In genomic region chr11:65315866-65316233, GRCh38 we compare ENCODE assay signal across 8 cellular contexts. TPM values are rescaled to one million over a fixed set of nuclear protein-coding genes. Genes with fewer than 3 reads are reported as not detected.
DNase-seq lines count a peak whose midpoint lies in the region; ATAC-seq lines count a peak whose summit lies in the region.

No MANE protein-coding gene starts in this region.

- no peak overlapping the region for H3K27ac Mint-ChIP-seq in activated CD4-positive, alpha-beta T cell treated with anti-CD3 and anti-CD28 coated beads for 36 hours
- no peak overlapping the region for H3K27ac Mint-ChIP-seq in activated naive CD8-positive, alpha-beta T cell treated with anti-CD3 and anti-CD28 coated beads, Interleukin-2, amount 10 ng/mL, durations not matched to agents 7 days and 5 days

- no peak for ATAC-seq in activated CD4-positive, alpha-beta T cell treated with anti-CD3 and anti-CD28 coated beads for 36 hours
- ATAC-seq in activated naive CD8-positive, alpha-beta T cell treated with anti-CD3 and anti-CD28 coated beads, Interleukin-2, amount 10 ng/mL, durations not matched to agents 7 days and 5 days (ENCODE audit: low read depth), result no peak
- no peak for ATAC-seq in HG02885 (IDR thresholded peaks at IDR 0.05; ENCODE audit: poor library complexity, unreplicated experiment)

- peak overlapping the region; percentile 93 for H3K27ac ChIP-seq in layer of hippocampus (ENCODE audit: low read depth, low read length)
- peak overlapping the region; percentile 96 for H3K27ac ChIP-seq in substantia nigra (ENCODE audit: low read depth, low read length, poor library complexity, severe bottlenecking)

- CTCF ChIA-PET in activated CD4-positive, alpha-beta T cell treated with anti-CD3 and anti-CD28 coated beads for 36 hours (lab: Charles Lee), result interaction anchor here (0.6 to 4.3 kb wide), 33 partner anchors 10 to 463 kb away, joined by 3 to 87 read pairs (median 5); partner anchors contain the start of genes DPF2 and POLA2

- no peaks in the 10 kb centered on the region for H3K9me3 Mint-ChIP-seq in activated CD4-positive, alpha-beta T cell treated with anti-CD3 and anti-CD28 coated beads for 36 hours (ENCODE audit: low read depth)
- no peaks in the 10 kb centered on the region for H3K9me3 Mint-ChIP-seq in activated naive CD8-positive, alpha-beta T cell treated with anti-CD3 and anti-CD28 coated beads, Interleukin-2, amount 10 ng/mL, durations not matched to agents 7 days and 5 days

- H3K27me3 Mint-ChIP-seq in activated CD4-positive, alpha-beta T cell treated with anti-CD3 and anti-CD28 coated beads for 36 hours, result peaks cover 5% of the 10 kb centered on the region
- peaks cover 22% of the 10 kb centered on the region for H3K27me3 Mint-ChIP-seq in activated naive CD8-positive, alpha-beta T cell treated with anti-CD3 and anti-CD28 coated beads, Interleukin-2, amount 10 ng/mL, durations not matched to agents 7 days and 5 days

- no peaks in the 10 kb centered on the region for H3K36me3 Mint-ChIP-seq in activated CD4-positive, alpha-beta T cell treated with anti-CD3 and anti-CD28 coated beads for 36 hours (ENCODE audit: low read depth)
- no peaks in the 10 kb centered on the region for H3K36me3 Mint-ChIP-seq in activated naive CD8-positive, alpha-beta T cell treated with anti-CD3 and anti-CD28 coated beads, Interleukin-2, amount 10 ng/mL, durations not matched to agents 7 days and 5 days

- H3K27me3 ChIP-seq in layer of hippocampus (ENCODE audit: control insufficient read depth, insufficient read depth, low read length), result no peaks in the 10 kb centered on the region

- POLR2A ChIA-PET in activated CD4-positive, alpha-beta T cell treated with anti-CD3 and anti-CD28 coated beads for 36 hours (lab: Charles Lee), result interaction anchor here (1.2 to 1.4 kb wide), 3 partner anchors 14 to 54 kb away, joined by 5 to 6 read pairs (median 5); partner anchors contain the start of gene POLA2
- POLR2A ChIA-PET in activated naive CD8-positive, alpha-beta T cell treated with anti-CD3 and anti-CD28 coated beads, Interleukin-2, amount 10 ng/mL, durations not matched to agents 7 days and 5 days (lab: Charles Lee), result interaction anchor here (0.9 to 2.3 kb wide), 5 partner anchors 13 to 90 kb away, joined by 4 to 12 read pairs (median 8); partner anchors contain the start of gene POLA2

- peaks cover 11% of the 10 kb centered on the region for H3K4me1 Mint-ChIP-seq in activated CD4-positive, alpha-beta T cell treated with anti-CD3 and anti-CD28 coated beads for 36 hours
- H3K4me1 Mint-ChIP-seq in activated naive CD8-positive, alpha-beta T cell treated with anti-CD3 and anti-CD28 coated beads, Interleukin-2, amount 10 ng/mL, durations not matched to agents 7 days and 5 days, result peaks cover 6% of the 10 kb centered on the region

- intact Hi-C loops in activated CD4-positive, alpha-beta T cell treated with anti-CD3 and anti-CD28 coated beads for 36 hours (cut with DNase I, micrococcal nuclease), result loop anchor here (1.0 to 5.0 kb wide), 10 partner anchors 17 to 304 kb away; partner anchors contain the start of genes ARL2 (in 1 of the 2), DPF2 (in 1 of the 2), POLA2 (in 1 of the 2) and SYVN1 (in 1 of the 2)

- H3K4me3 Mint-ChIP-seq in activated CD4-positive, alpha-beta T cell treated with anti-CD3 and anti-CD28 coated beads for 36 hours, result peak overlapping the region; percentile 73
- peak overlapping the region; percentile 74 for H3K4me3 Mint-ChIP-seq in activated naive CD8-positive, alpha-beta T cell treated with anti-CD3 and anti-CD28 coated beads, Interleukin-2, amount 10 ng/mL, durations not matched to agents 7 days and 5 days

- DNase-seq in activated CD4-positive, alpha-beta T cell treated with anti-CD3 and anti-CD28 coated beads for 36 hours, result no peak
- no peak for DNase-seq in activated CD4-positive, alpha-beta T cell treated with anti-CD3 and anti-CD28 coated beads for 48 hours
- DNase-seq in activated naive CD8-positive, alpha-beta T cell treated with anti-CD3 and anti-CD28 coated beads, Interleukin-2, amount 10 ng/mL, durations not matched to agents 7 days and 5 days, result no peak
- DNase-seq in substantia nigra (lab: John Stamatoyannopoulos, UW) (no peak), UCSD-AML1 (lab: John Stamatoyannopoulos, UW; ENCODE audit: unreplicated experiment) (no peak), NCI-H1930 (lab: John Stamatoyannopoulos, UW) (no peak)

RNA-seq across cellular contexts. Expression of gene CDC42EP2, which starts 1.2 kb away (rescaled TPM):
- under 1 TPM; 0.91 to 0.93 TPM for total RNA-seq in activated CD4-positive, alpha-beta T cell treated with anti-CD3 and anti-CD28 coated beads for 36 hours
- 1 to 10 TPM in 1 of 2 experiments, under 1 TPM in 1; 0.51 to 1.7 TPM for total RNA-seq in activated naive CD8-positive, alpha-beta T cell treated with anti-CD3 and anti-CD28 coated beads, Interleukin-2, amount 10 ng/mL, durations not matched to agents 7 days and 5 days

RNA-seq across cellular contexts. Expression of gene DPF2, which starts 17.8 kb away (rescaled TPM):
- total RNA-seq in activated CD4-positive, alpha-beta T cell treated with anti-CD3 and anti-CD28 coated beads for 36 hours, result 10 to 100 TPM; 67.5 to 69.0 TPM
- 10 to 100 TPM; 80.2 to 82.7 TPM for total RNA-seq in activated naive CD8-positive, alpha-beta T cell treated with anti-CD3 and anti-CD28 coated beads, Interleukin-2, amount 10 ng/mL, durations not matched to agents 7 days and 5 days

RNA-seq across cellular contexts. Expression of gene TIGD3, which starts 38.7 kb away (rescaled TPM):
- 1 to 10 TPM in 1 of 2 experiments, under 1 TPM in 1; 0.58 to 1.1 TPM for total RNA-seq in activated CD4-positive, alpha-beta T cell treated with anti-CD3 and anti-CD28 coated beads for 36 hours
- total RNA-seq in activated naive CD8-positive, alpha-beta T cell treated with anti-CD3 and anti-CD28 coated beads, Interleukin-2, amount 10 ng/mL, durations not matched to agents 7 days and 5 days, result 1 to 10 TPM in 1 of 2 experiments, under 1 TPM in 1; 0.97 to 1.2 TPM

RNA-seq across cellular contexts. Expression of gene POLA2, which starts 54.1 kb away (rescaled TPM):
- total RNA-seq in activated CD4-positive, alpha-beta T cell treated with anti-CD3 and anti-CD28 coated beads for 36 hours, result 10 to 100 TPM; 63.1 to 83.3 TPM
- total RNA-seq in activated naive CD8-positive, alpha-beta T cell treated with anti-CD3 and anti-CD28 coated beads, Interleukin-2, amount 10 ng/mL, durations not matched to agents 7 days and 5 days, result 10 to 100 TPM; 57.3 to 62.2 TPM
